ENCODE assay signal across 35 cellular contexts in the genomic region with DNA sequence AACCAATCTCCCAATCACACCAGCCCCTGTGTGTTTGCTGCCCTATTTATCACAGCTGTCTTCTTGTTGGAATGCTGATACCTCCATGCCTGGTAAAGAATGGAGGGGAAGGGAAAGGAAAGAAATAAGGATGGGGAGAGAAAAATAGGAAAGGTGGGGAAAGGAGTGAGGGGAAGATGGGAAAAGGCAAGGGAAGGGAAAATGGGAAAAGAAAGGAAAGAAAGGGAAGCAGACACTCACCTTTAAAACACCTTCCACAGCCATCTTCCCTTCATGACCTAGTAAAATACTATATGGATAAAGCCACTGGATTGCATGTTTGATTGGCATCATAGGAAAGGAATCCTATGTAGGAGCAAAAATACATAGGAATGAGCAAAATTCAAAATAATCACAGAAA.
"Had no signal": no experiment of that assay in that cellular context is flagged by ENCODE, and none has a peak within 500 bp of the region (broad histone marks: within the 10 kb centered on the region; RNA-seq: fewer than 3 reads in every experiment).

No MANE protein-coding gene starts in this region.

- H3K27me3 ChIP-seq: MG63 had no signal

- DNase-seq: Kasumi-1, MG63, MM.1S, MV-4-11, NCI-H1048, NCI-H1092, NCI-H1092 treated with DMSO at 0.1 percent for 48 hours, NCI-H1105, NCI-H1105 treated with DMSO at 0.1 percent for 48 hours, NCI-H1417, NCI-H1417 treated with DMSO at 0.1 percent for 48 hours, NCI-H1436, NCI-H1436 treated with DMSO at 0.1 percent for 48 hours, NCI-H146, NCI-H1694, NCI-H1694 treated with DMSO at 0.1 percent for 48 hours, NCI-H187, NCI-H187 treated with DMSO at 0.1 percent for 48 hours, NCI-H1930, NCI-H2029, NCI-H2029 treated with DMSO at 0.1 percent for 48 hours, NCI-H2081, NCI-H2081 treated with DMSO at 0.1 percent for 48 hours, NCI-H2107, NCI-H2171, NCI-H2171 treated with DMSO at 0.1 percent for 48 hours, NCI-H2227 treated with DMSO at 0.1 percent for 48 hours, NCI-H226, NCI-H345, NCI-H446, NCI-H446 treated with DMSO at 0.1 percent for 48 hours, NCI-H510A, NCI-H510A treated with DMSO at 0.1 percent for 48 hours, NCI-H524, NCI-H524 treated with DMSO at 0.1 percent for 48 hours had no signal

- H3K4me3 ChIP-seq: MG63 had no signal

- H3K9me3 ChIP-seq: MG63 had no signal
